9 cellular contexts compared by ENCODE assay signal in the genomic region with DNA sequence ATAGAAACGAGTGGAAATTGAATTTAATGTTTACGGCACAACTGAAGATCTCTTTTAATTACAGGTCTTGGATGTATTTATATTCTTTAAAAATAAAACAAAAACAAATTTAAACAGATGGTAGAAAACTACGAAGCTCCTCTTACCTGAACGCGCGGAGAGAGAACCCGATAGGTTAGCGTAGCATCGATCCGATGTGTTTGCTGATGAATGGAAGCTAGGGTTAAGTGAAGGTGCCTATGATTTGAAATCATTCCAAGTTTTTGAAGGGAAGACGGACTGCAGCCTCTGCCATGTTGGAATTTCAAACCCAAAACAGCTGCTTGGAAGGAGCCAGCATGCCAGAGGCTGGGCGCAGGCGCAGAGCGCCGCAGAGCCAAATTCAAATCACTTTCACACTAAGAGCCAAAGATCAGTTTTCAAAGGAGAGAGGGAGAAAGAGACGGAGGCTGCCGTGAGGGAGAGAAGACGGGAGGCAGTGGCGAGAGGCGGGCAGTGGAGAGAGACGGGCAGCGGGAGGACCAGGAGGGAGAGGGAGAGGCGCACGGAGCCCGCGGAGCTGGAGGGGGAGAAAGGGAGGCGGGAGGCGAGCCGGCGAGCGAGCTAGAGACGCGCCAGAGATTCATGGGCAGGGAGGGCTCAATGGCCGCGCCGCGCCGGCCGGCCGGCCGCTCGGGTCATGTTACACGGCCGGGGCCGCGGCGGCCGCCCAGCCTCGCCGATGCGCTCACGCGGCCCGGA. TPM values are rescaled to one million over a fixed set of nuclear protein-coding genes. Genes with fewer than 3 reads are reported as not detected.
DNase-seq lines count a peak whose midpoint lies in the region; ATAC-seq and TF ChIP-seq lines count a peak whose summit lies in the region.
"Had no signal": no experiment of that assay in that cellular context is flagged by ENCODE, and none has a peak within 500 bp of the region (broad histone marks: within the 10 kb centered on the region; RNA-seq: fewer than 3 reads in every experiment).

Gene FIGN, minus strand, starts transcription at position 317 of the 741 bp plus-strand sequence. CDS start 1,081 bp downstream, outside the sequence.

- TF ChIP-seq POLR2A in adrenal gland (IDR thresholded peaks at IDR 0.05): peak; percentile 40 to 95

- no peaks in the 10 kb centered on the region for H3K27me3 ChIP-seq in adrenal gland
- no peaks in the 10 kb centered on the region for H3K27me3 ChIP-seq in cardiac muscle cell
- H3K27me3 ChIP-seq in osteoblast (ENCODE audit: insufficient read depth, low read length): peaks cover 2% of the 10 kb centered on the region

- WGBS in adrenal gland, 4 donors: 0 to 1% (median 1%) methylated on average over 33 to 53 of the region's 54 CpGs

- TF ChIP-seq CTCF in adrenal gland (IDR thresholded peaks at IDR 0.05) (no peak), cardiac muscle cell (IDR thresholded peaks at IDR 0.05; ENCODE audit: low read depth, low read length) (no peak), osteoblast (IDR thresholded peaks at IDR 0.05; ENCODE audit: extremely low read depth, low read depth, low read length) (no peak)

- peak within 1 kb of the TSS; percentile 84 to 98 (median 90) for H3K27ac ChIP-seq in adrenal gland
- peak within 1 kb of the TSS; percentile 100 for H3K27ac ChIP-seq in cardiac muscle cell
- peak within 1 kb of the TSS; percentile 82 for H3K27ac ChIP-seq in osteoblast (ENCODE audit: low read depth, low read length)

- peak within 1 kb of the TSS; percentile 93 for H2AFZ ChIP-seq in osteoblast (ENCODE audit: low read length)

- peak within 1 kb of the TSS; percentile 85 for H3K4me2 ChIP-seq in osteoblast (ENCODE audit: insufficient read depth, low read length)

- H3K79me2 ChIP-seq in osteoblast (ENCODE audit: insufficient read depth, low read length): peaks cover 29% of the 10 kb centered on the region

- DNase-seq in DMS153 treated with DMSO at 0.1 percent for 48 hours (lab: John Stamatoyannopoulos, UW; ENCODE audit: unreplicated experiment) (peak; percentile 56), NCI-H146 treated with DMSO at 0.1 percent for 48 hours (lab: John Stamatoyannopoulos, UW; ENCODE audit: unreplicated experiment) (peak; percentile 20), adrenal gland (peak; percentile 84 to 93 (median 87)), cardiac muscle cell (ENCODE audit: low read depth in 1 of 2, low spot score in 1 of 2) (peak; percentile 92 to 93), osteoblast (ENCODE audit: insufficient read length, low spot score, missing footprints) (peak; percentile 98), OCI-M1 (lab: John Stamatoyannopoulos, UW) (no peak)
- DNase-seq in activated CD4-positive, CD25-positive, alpha-beta regulatory T cell treated with anti-CD3 and anti-CD28 coated beads, Interleukin-2, amount 50 U/mL, for 72 hours: no peak

- H4K20me1 ChIP-seq in osteoblast (ENCODE audit: insufficient read depth, low read length): no peaks in the 10 kb centered on the region

- H3K9me3 ChIP-seq in adrenal gland (replicated peaks in 1 of 3) (no peaks in the 10 kb centered on the region), cardiac muscle cell (ENCODE audit: low read depth) (no peaks in the 10 kb centered on the region), osteoblast (ENCODE audit: low read depth, low read length) (no peaks in the 10 kb centered on the region)

- H3K4me3 ChIP-seq in adrenal gland: peak within 1 kb of the TSS; percentile 22 to 93 (median 66)
- peak within 1 kb of the TSS; percentile 98 for H3K4me3 ChIP-seq in cardiac muscle cell
- H3K4me3 ChIP-seq in osteoblast (ENCODE audit: insufficient read depth, low read length): peak within 1 kb of the TSS; percentile 78

- peaks cover 5 to 8% of the 10 kb centered on the region in 2 donors for H3K4me1 ChIP-seq in adrenal gland (replicated peaks in 1 of 2)
- H3K4me1 ChIP-seq in cardiac muscle cell (ENCODE audit: low read depth): peaks cover 33% of the 10 kb centered on the region
- no peaks in the 10 kb centered on the region for H3K4me1 ChIP-seq in osteoblast (ENCODE audit: insufficient read depth, low read length)

- intact Hi-C loops in adrenal gland (cut with DNase I): no loop called here

- no peaks in the 10 kb centered on the region for H3K36me3 ChIP-seq in adrenal gland (replicated peaks in 1 of 2)
- no peaks in the 10 kb centered on the region for H3K36me3 ChIP-seq in cardiac muscle cell
- H3K36me3 ChIP-seq in osteoblast (ENCODE audit: insufficient read depth, low read length): no peaks in the 10 kb centered on the region

- ATAC-seq in HG02571 (IDR thresholded peaks at IDR 0.05; ENCODE audit: unreplicated experiment): no peak

RNA-seq across cellular contexts. Expression of gene FIGN, which starts in this region (rescaled TPM):
- 10 to 100 TPM in 2 of 8 donors, 1 to 10 TPM in 6; 1.1 to 10.8 (median 6.7) TPM for total RNA-seq in adrenal gland
- polyA plus RNA-seq in adrenal gland: 1 to 10 TPM; 1.7 to 5.4 (median 4.1) TPM
- total RNA-seq in cardiac muscle cell: 23.1 and 51.0 TPM in 2 replicates
- polyA plus RNA-seq in cardiac muscle cell: 12.6 and 26.8 TPM in 2 replicates
- 2.5 and 4.1 TPM in 2 replicates for total RNA-seq in osteoblast
- polyA plus RNA-seq: IgD-negative memory B cell had no signal

Comparison
In these comparisons a context has a peak if more than half of its experiments do, and no peak if none do; other contexts are left out.
1. DNase-seq: peak in DMS153 treated with DMSO at 0.1 percent for 48 hours (single experiment), NCI-H146 treated with DMSO at 0.1 percent for 48 hours (single experiment), adrenal gland (7 of 7), cardiac muscle cell (2 of 2) and osteoblast (single experiment); none in activated CD4-positive, CD25-positive, alpha-beta regulatory T cell treated with anti-CD3 and anti-CD28 coated beads, Interleukin-2, amount 50 U/mL, for 72 hours (single experiment) and OCI-M1 (single experiment).
2. Peak in every context shown above with its lines, with median percentiles within 50 percentile points of each other: H3K27ac ChIP-seq and H3K4me3 ChIP-seq.